ENCODE assay signal across 11 cellular contexts in genomic region chr1:9183441-9183840, GRCh38. TPM values are rescaled to one million over a fixed set of nuclear protein-coding genes. Genes with fewer than 3 reads are reported as not detected.
A peak's percentile ranks its signal among the peaks of the same experiment; 100 is the strongest.
DNase-seq lines count a peak whose midpoint lies in the region; ATAC-seq and TF ChIP-seq lines count a peak whose summit lies in the region.
"Had no signal": no experiment of that assay in that cellular context is flagged by ENCODE, and none has a peak within 500 bp of the region (broad histone marks: within the 10 kb centered on the region; RNA-seq: fewer than 3 reads in every experiment).

No MANE protein-coding gene starts in this region.

- 45% methylated on average over 22 of the region's 24 CpGs for WGBS in esophagus muscularis mucosa
- 35 to 39% (median 38%) methylated on average over 21 to 24 of the region's 24 CpGs for WGBS in psoas muscle, 3 donors

- no peak for TF ChIP-seq CTCF in Peyer's patch (IDR thresholded peaks at IDR 0.05)
- TF ChIP-seq CTCF in esophagus muscularis mucosa (IDR thresholded peaks at IDR 0.05) = no peak
- TF ChIP-seq CTCF in psoas muscle (IDR thresholded peaks at IDR 0.05) = no peak

- ATAC-seq in psoas muscle = no peak
- no peak for ATAC-seq in left lobe of liver
- ATAC-seq in left colon = no peak
- ATAC-seq: naive thymus-derived CD4-positive, alpha-beta T cell had no signal

- H3K27me3 ChIP-seq in BLaER1 = peaks cover 43% of the 10 kb centered on the region
- H3K27me3 ChIP-seq in Peyer's patch = no peaks in the 10 kb centered on the region
- peaks cover 0 to 16% (median 3%) of the 10 kb centered on the region in 4 donors for H3K27me3 ChIP-seq in esophagus muscularis mucosa
- peaks cover 0 to 14% (median 0%) of the 10 kb centered on the region in 3 donors for H3K27me3 ChIP-seq in psoas muscle (ENCODE audit: insufficient read depth in 3 of 3, low read length in 2 of 3)

- H3K4me2 ChIP-seq in BLaER1 = peak overlapping the region; percentile 72

- H3K36me3 ChIP-seq in BLaER1 (no peaks in the 10 kb centered on the region), Peyer's patch (no peaks in the 10 kb centered on the region), esophagus muscularis mucosa (no peaks in the 10 kb centered on the region), psoas muscle (ENCODE audit: insufficient read depth in 1 of 2, low read depth in 1 of 2) (no peaks in the 10 kb centered on the region)

- TF ChIP-seq EP300 in esophagus muscularis mucosa (IDR thresholded peaks at IDR 0.05) = no peak

- no peak overlapping the region for H3K27ac ChIP-seq in BLaER1
- H3K27ac ChIP-seq in Peyer's patch = peak overlapping the region in 1 of 4 donors; percentile 58
- H3K27ac ChIP-seq in esophagus muscularis mucosa (replicated peaks in 1 of 4) = no peak overlapping the region
- H3K27ac ChIP-seq in psoas muscle = no peak overlapping the region

- intact Hi-C loops in esophagus muscularis mucosa (cut with DNase I) (loop anchor here (5.0 kb wide), 2 partner anchors 41 to 69 kb away; no protein-coding TSS in a partner anchor), psoas muscle (cut with DNase I) (loop anchor here in 1 of 2 donors (5.0 kb wide), 1 partner anchor 41 kb away; no protein-coding TSS in a partner anchor), left colon (cut with DNase I, micrococcal nuclease) (no loop called here)

- H3K4me3 ChIP-seq in BLaER1 = peak overlapping the region; percentile 67
- peak overlapping the region in 3 of 4 donors; percentile 60 to 80 (median 60) for H3K4me3 ChIP-seq in Peyer's patch
- peak overlapping the region; percentile 69 to 87 (median 80) for H3K4me3 ChIP-seq in esophagus muscularis mucosa
- peak overlapping the region; percentile 76 for H3K4me3 ChIP-seq in psoas muscle

- no peak overlapping the region for H3K9ac ChIP-seq in BLaER1

- DNase-seq in Peyer's patch (no peak), esophagus muscularis mucosa (ENCODE audit: extremely low spot score) (no peak), psoas muscle (no peak), left lobe of liver (ENCODE audit: low spot score) (no peak), HEK293T (ENCODE audit: extremely low spot score) (no peak), left colon (no peak)
- no peak for DNase-seq in effector CD8-positive, alpha-beta T cell (lab: John Stamatoyannopoulos, UW)
- DNase-seq: EL; stimulated activated CD8-positive, alpha-beta memory T cell treated with anti-CD3 and anti-CD28 coated beads, Interleukin-4, amount 100 ng/mL, for 48 hours had no signal

- TF ChIP-seq POLR2A in Peyer's patch (IDR thresholded peaks at IDR 0.05) (no peak), esophagus muscularis mucosa (IDR thresholded peaks at IDR 0.05; ENCODE audit: low read depth) (no peak)

- H4K20me1 ChIP-seq in BLaER1 = no peaks in the 10 kb centered on the region; the same call in none of the 2 replicates

- H3K4me1 ChIP-seq in BLaER1 = peaks cover 63% of the 10 kb centered on the region
- H3K4me1 ChIP-seq in Peyer's patch = peaks cover 0 to 25% (median 4%) of the 10 kb centered on the region in 4 donors
- peaks cover 29 to 41% (median 36%) of the 10 kb centered on the region in 4 donors for H3K4me1 ChIP-seq in esophagus muscularis mucosa
- no peaks in the 10 kb centered on the region for H3K4me1 ChIP-seq in psoas muscle

- CTCF ChIA-PET in HEK293T (lab: Yijun Ruan, JAX) = no interaction called here

- H3K9me3 ChIP-seq in BLaER1 (peaks cover 8% of the 10 kb centered on the region; the same call in 1 of the 2 replicates), Peyer's patch (no peaks in the 10 kb centered on the region), esophagus muscularis mucosa (no peaks in the 10 kb centered on the region), psoas muscle (no peaks in the 10 kb centered on the region)

- POLR2A ChIA-PET in HEK293T (lab: Yijun Ruan, JAX) = no interaction called here

TF ChIP-seq in HEK293T, 16 proteins besides CTCF, POLR2A, EP300 and RAD21:
- TF ChIP-seq FOXK2 (IDR thresholded peaks at IDR 0.05) (no peak), FOXA1 (IDR thresholded peaks at IDR 0.05) (no peak), LEF1 (IDR thresholded peaks at IDR 0.05; ENCODE audit: borderline replicate concordance) (no peak), NFRKB (IDR thresholded peaks at IDR 0.05) (no peak), SP1 (IDR thresholded peaks at IDR 0.05) (no peak), ARNT (IDR thresholded peaks at IDR 0.05) (no peak), L3MBTL2 (conservative IDR thresholded peaks at IDR 0.05) (no peak), HDGF (IDR thresholded peaks at IDR 0.05; ENCODE audit: borderline replicate concordance) (no peak), ELF4 (IDR thresholded peaks at IDR 0.05) (no peak), PKNOX1 (IDR thresholded peaks at IDR 0.05) (no peak), BHLHE40 (IDR thresholded peaks at IDR 0.05; ENCODE audit: borderline replicate concordance) (no peak), CTBP1 (IDR thresholded peaks at IDR 0.05; ENCODE audit: borderline replicate concordance) (no peak), ZNF384 (IDR thresholded peaks at IDR 0.05) (no peak), TARDBP (IDR thresholded peaks at IDR 0.05) (no peak), SUZ12 (IDR thresholded peaks at IDR 0.05) (no peak), FOXM1 (IDR thresholded peaks at IDR 0.05; ENCODE audit: borderline replicate concordance) (no peak)

RNA-seq across cellular contexts. Expression of gene H6PD, which starts 51.1 kb away (rescaled TPM):
- total RNA-seq in Peyer's patch (10 to 100 TPM; 23.1 to 72.9 (median 37.2) TPM), esophagus muscularis mucosa (10 to 100 TPM; 31.1 to 54.4 (median 38.4) TPM), psoas muscle (10 to 100 TPM; 21.0 to 56.8 (median 37.0) TPM), left lobe of liver (116 TPM), left colon (10 to 100 TPM; 33.4 to 34.9 TPM)
- polyA plus RNA-seq in psoas muscle = 10 to 100 TPM in 2 of 3 donors, 1 to 10 TPM in 1; 5.8 to 23.4 (median 14.9) TPM

RNA-seq across cellular contexts. Expression of gene GPR157, which starts 54.5 kb away (rescaled TPM):
- 100 to 1,000 TPM in 1 of 4 donors, 10 to 100 TPM in 2, 1 to 10 TPM in 1; 3.3 to 208 (median 10.4) TPM for total RNA-seq in Peyer's patch
- total RNA-seq in esophagus muscularis mucosa = 1 to 10 TPM; 2.5 to 8.4 (median 3.8) TPM
- 10 to 100 TPM; 13.1 to 49.5 (median 33.4) TPM for total RNA-seq in psoas muscle
- 10 to 100 TPM; 11.6 to 21.6 (median 15.7) TPM for polyA plus RNA-seq in psoas muscle
- 8.3 TPM for total RNA-seq in left lobe of liver
- 10 to 100 TPM in 1 of 2 donors, 1 to 10 TPM in 1; 9.1 to 14.2 TPM for total RNA-seq in left colon
